In the genomic region with DNA sequence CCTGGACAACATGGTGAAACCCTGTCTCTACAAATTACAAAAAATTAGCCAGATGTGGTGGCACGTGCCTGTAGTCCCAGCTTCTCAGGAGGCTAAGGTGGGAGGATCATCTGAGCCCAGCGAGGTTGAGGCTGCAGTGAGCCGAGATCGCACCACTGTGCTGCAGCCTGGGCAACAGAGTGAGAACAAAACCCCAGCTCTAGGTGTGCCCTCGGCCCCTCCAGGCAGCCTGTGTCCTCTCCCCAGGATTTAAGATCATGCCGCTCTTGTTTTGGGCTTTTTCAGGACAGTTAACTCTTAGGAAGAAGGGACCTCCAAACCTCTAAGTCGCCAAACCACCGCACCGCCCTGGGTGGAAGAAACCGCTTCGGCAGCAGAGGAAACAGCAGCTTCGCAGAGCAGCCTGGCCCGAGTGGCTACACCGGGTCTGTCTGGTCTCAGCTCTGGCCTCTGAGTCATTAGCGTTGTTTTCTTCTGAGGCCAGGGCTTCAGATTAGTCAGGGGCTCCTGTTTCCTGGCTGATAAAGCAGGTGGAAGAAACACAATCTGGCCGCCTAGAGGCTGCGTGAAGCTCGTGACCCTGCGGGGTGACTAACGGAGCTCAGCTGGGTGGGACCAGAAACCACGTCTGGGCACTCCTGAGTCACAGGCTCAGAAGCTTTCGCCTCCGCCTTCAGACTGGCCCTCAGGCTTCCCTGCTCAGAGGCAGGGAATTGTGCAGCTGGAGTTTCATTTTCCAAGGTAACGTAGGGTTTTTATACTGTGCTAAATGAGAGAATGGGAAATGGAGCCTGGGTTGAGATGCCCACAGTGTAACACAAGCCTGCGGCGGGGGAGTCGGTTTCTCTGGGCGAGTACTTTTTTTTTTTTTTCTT, we compare ENCODE assay signal across 1 cellular context.
A peak's percentile ranks its signal among the peaks of the same experiment; 100 is the strongest.
TF ChIP-seq lines count a peak whose summit lies in the region.

No MANE protein-coding gene starts in this region.

TF ChIP-seq in HEK293, 187 proteins besides CTCF, POLR2A, EP300 and RAD21 (continued from another document and continues in another):
- TF ChIP-seq, protein P1, sequence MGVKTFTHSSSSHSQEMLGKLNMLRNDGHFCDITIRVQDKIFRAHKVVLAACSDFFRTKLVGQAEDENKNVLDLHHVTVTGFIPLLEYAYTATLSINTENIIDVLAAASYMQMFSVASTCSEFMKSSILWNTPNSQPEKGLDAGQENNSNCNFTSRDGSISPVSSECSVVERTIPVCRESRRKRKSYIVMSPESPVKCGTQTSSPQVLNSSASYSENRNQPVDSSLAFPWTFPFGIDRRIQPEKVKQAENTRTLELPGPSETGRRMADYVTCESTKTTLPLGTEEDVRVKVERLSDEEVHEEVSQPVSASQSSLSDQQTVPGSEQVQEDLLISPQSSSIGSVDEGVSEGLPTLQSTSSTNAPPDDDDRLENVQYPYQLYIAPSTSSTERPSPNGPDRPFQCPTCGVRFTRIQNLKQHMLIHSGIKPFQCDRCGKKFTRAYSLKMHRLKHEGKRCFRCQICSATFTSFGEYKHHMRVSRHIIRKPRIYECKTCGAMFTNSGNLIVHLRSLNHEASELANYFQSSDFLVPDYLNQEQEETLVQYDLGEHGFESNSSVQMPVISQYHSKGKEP (tag by site-specific recombination; IDR thresholded peaks at IDR 0.05) = 0 out of 2 replicates have a peak, but pooled peaks have one; percentile 17
- TF ChIP-seq, protein P2, sequence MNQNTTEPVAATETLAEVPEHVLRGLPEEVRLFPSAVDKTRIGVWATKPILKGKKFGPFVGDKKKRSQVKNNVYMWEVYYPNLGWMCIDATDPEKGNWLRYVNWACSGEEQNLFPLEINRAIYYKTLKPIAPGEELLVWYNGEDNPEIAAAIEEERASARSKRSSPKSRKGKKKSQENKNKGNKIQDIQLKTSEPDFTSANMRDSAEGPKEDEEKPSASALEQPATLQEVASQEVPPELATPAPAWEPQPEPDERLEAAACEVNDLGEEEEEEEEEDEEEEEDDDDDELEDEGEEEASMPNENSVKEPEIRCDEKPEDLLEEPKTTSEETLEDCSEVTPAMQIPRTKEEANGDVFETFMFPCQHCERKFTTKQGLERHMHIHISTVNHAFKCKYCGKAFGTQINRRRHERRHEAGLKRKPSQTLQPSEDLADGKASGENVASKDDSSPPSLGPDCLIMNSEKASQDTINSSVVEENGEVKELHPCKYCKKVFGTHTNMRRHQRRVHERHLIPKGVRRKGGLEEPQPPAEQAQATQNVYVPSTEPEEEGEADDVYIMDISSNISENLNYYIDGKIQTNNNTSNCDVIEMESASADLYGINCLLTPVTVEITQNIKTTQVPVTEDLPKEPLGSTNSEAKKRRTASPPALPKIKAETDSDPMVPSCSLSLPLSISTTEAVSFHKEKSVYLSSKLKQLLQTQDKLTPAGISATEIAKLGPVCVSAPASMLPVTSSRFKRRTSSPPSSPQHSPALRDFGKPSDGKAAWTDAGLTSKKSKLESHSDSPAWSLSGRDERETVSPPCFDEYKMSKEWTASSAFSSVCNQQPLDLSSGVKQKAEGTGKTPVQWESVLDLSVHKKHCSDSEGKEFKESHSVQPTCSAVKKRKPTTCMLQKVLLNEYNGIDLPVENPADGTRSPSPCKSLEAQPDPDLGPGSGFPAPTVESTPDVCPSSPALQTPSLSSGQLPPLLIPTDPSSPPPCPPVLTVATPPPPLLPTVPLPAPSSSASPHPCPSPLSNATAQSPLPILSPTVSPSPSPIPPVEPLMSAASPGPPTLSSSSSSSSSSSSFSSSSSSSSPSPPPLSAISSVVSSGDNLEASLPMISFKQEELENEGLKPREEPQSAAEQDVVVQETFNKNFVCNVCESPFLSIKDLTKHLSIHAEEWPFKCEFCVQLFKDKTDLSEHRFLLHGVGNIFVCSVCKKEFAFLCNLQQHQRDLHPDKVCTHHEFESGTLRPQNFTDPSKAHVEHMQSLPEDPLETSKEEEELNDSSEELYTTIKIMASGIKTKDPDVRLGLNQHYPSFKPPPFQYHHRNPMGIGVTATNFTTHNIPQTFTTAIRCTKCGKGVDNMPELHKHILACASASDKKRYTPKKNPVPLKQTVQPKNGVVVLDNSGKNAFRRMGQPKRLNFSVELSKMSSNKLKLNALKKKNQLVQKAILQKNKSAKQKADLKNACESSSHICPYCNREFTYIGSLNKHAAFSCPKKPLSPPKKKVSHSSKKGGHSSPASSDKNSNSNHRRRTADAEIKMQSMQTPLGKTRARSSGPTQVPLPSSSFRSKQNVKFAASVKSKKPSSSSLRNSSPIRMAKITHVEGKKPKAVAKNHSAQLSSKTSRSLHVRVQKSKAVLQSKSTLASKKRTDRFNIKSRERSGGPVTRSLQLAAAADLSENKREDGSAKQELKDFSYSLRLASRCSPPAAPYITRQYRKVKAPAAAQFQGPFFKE (tag by site-specific recombination; IDR thresholded peaks at IDR 0.05; ENCODE audit: borderline replicate concordance) = no peak
- TF ChIP-seq ZNF169 (tag by site-specific recombination; IDR thresholded peaks at IDR 0.05) (no peak), ZNF549 (tag by site-specific recombination; IDR thresholded peaks at IDR 0.05) (no peak), ZNF335 (tag by site-specific recombination; conservative IDR thresholded peaks at IDR 0.05) (no peak), ZNF175 (tag by site-specific recombination; IDR thresholded peaks at IDR 0.05) (no peak), ZNF311 (tag by site-specific recombination; IDR thresholded peaks at IDR 0.05; ENCODE audit: borderline replicate concordance) (no peak), ZBTB21 (tag by site-specific recombination; IDR thresholded peaks at IDR 0.05) (peak; percentile 12; the same call in 1 of the 2 replicates), KLF8 (tag by site-specific recombination; IDR thresholded peaks at IDR 0.05) (peak; percentile 81), ZNF777 (tag by site-specific recombination; IDR thresholded peaks at IDR 0.05; ENCODE audit: borderline replicate concordance) (no peak), ZNF596 (tag by site-specific recombination; IDR thresholded peaks at IDR 0.05) (no peak), ZFHX2 (tag by site-specific recombination; conservative IDR thresholded peaks at IDR 0.05) (peak; percentile 51), SP7 (tag by site-specific recombination; IDR thresholded peaks at IDR 0.05) (peak; percentile 94), ZNF394 (tag by site-specific recombination; IDR thresholded peaks at IDR 0.05; ENCODE audit: borderline replicate concordance) (peak; percentile 74; the same call in 1 of the 2 replicates), ZFP41 (tag by site-specific recombination; IDR thresholded peaks at IDR 0.05; ENCODE audit: borderline replicate concordance) (no peak), ZNF701 (tag by site-specific recombination; IDR thresholded peaks at IDR 0.05) (no peak), ZNF600 (tag by site-specific recombination; IDR thresholded peaks at IDR 0.05) (peak; percentile 98), ZNF132 (tag by site-specific recombination; IDR thresholded peaks at IDR 0.05; ENCODE audit: borderline replicate concordance) (no peak), SCRT1 (tag by site-specific recombination; IDR thresholded peaks at IDR 0.05; ENCODE audit: borderline replicate concordance) (no peak), ZSCAN16 (tag by site-specific recombination; IDR thresholded peaks at IDR 0.05) (no peak), ZNF791 (tag by site-specific recombination; IDR thresholded peaks at IDR 0.05) (no peak), ZNF214 (tag by site-specific recombination; IDR thresholded peaks at IDR 0.05; ENCODE audit: borderline replicate concordance) (no peak), KLF1 (tag by site-specific recombination; IDR thresholded peaks at IDR 0.05) (peak; percentile 78), ZNF37A (tag by site-specific recombination; IDR thresholded peaks at IDR 0.05) (no peak), ZBTB48 (tag by site-specific recombination; IDR thresholded peaks at IDR 0.05) (peak; percentile 50; the same call in 1 of the 2 replicates), GLI2 (tag by site-specific recombination; IDR thresholded peaks at IDR 0.05; ENCODE audit: borderline replicate concordance, low read depth) (no peak), ZNF221 (tag by site-specific recombination; IDR thresholded peaks at IDR 0.05; ENCODE audit: borderline replicate concordance) (no peak)
- TF ChIP-seq, protein P3, sequence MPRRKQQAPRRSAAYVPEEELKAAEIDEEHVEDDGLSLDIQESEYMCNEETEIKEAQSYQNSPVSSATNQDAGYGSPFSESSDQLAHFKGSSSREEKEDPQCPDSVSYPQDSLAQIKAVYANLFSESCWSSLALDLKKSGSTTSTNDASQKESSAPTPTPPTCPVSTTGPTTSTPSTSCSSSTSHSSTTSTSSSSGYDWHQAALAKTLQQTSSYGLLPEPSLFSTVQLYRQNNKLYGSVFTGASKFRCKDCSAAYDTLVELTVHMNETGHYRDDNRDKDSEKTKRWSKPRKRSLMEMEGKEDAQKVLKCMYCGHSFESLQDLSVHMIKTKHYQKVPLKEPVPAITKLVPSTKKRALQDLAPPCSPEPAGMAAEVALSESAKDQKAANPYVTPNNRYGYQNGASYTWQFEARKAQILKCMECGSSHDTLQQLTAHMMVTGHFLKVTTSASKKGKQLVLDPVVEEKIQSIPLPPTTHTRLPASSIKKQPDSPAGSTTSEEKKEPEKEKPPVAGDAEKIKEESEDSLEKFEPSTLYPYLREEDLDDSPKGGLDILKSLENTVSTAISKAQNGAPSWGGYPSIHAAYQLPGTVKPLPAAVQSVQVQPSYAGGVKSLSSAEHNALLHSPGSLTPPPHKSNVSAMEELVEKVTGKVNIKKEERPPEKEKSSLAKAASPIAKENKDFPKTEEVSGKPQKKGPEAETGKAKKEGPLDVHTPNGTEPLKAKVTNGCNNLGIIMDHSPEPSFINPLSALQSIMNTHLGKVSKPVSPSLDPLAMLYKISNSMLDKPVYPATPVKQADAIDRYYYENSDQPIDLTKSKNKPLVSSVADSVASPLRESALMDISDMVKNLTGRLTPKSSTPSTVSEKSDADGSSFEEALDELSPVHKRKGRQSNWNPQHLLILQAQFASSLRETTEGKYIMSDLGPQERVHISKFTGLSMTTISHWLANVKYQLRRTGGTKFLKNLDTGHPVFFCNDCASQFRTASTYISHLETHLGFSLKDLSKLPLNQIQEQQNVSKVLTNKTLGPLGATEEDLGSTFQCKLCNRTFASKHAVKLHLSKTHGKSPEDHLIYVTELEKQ (tag by site-specific recombination; IDR thresholded peaks at IDR 0.05; ENCODE audit: borderline replicate concordance) = peak; percentile 49; the same call in 1 of the 2 replicates
- TF ChIP-seq, protein P4, sequence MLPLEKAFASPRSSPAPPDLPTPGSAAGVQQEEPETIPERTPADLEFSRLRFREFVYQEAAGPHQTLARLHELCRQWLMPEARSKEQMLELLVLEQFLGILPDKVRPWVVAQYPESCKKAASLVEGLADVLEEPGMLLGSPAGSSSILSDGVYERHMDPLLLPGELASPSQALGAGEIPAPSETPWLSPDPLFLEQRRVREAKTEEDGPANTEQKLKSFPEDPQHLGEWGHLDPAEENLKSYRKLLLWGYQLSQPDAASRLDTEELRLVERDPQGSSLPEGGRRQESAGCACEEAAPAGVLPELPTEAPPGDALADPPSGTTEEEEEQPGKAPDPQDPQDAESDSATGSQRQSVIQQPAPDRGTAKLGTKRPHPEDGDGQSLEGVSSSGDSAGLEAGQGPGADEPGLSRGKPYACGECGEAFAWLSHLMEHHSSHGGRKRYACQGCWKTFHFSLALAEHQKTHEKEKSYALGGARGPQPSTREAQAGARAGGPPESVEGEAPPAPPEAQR (tag by site-specific recombination; IDR thresholded peaks at IDR 0.05) = no peak
- TF ChIP-seq, protein P5, sequence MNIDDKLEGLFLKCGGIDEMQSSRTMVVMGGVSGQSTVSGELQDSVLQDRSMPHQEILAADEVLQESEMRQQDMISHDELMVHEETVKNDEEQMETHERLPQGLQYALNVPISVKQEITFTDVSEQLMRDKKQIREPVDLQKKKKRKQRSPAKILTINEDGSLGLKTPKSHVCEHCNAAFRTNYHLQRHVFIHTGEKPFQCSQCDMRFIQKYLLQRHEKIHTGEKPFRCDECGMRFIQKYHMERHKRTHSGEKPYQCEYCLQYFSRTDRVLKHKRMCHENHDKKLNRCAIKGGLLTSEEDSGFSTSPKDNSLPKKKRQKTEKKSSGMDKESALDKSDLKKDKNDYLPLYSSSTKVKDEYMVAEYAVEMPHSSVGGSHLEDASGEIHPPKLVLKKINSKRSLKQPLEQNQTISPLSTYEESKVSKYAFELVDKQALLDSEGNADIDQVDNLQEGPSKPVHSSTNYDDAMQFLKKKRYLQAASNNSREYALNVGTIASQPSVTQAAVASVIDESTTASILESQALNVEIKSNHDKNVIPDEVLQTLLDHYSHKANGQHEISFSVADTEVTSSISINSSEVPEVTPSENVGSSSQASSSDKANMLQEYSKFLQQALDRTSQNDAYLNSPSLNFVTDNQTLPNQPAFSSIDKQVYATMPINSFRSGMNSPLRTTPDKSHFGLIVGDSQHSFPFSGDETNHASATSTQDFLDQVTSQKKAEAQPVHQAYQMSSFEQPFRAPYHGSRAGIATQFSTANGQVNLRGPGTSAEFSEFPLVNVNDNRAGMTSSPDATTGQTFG (tag by site-specific recombination; IDR thresholded peaks at IDR 0.05; ENCODE audit: borderline replicate concordance) = no peak
- TF ChIP-seq, protein P6, sequence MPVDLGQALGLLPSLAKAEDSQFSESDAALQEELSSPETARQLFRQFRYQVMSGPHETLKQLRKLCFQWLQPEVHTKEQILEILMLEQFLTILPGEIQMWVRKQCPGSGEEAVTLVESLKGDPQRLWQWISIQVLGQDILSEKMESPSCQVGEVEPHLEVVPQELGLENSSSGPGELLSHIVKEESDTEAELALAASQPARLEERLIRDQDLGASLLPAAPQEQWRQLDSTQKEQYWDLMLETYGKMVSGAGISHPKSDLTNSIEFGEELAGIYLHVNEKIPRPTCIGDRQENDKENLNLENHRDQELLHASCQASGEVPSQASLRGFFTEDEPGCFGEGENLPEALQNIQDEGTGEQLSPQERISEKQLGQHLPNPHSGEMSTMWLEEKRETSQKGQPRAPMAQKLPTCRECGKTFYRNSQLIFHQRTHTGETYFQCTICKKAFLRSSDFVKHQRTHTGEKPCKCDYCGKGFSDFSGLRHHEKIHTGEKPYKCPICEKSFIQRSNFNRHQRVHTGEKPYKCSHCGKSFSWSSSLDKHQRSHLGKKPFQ (tag by site-specific recombination; IDR thresholded peaks at IDR 0.05) = no peak
- TF ChIP-seq, protein P7, sequence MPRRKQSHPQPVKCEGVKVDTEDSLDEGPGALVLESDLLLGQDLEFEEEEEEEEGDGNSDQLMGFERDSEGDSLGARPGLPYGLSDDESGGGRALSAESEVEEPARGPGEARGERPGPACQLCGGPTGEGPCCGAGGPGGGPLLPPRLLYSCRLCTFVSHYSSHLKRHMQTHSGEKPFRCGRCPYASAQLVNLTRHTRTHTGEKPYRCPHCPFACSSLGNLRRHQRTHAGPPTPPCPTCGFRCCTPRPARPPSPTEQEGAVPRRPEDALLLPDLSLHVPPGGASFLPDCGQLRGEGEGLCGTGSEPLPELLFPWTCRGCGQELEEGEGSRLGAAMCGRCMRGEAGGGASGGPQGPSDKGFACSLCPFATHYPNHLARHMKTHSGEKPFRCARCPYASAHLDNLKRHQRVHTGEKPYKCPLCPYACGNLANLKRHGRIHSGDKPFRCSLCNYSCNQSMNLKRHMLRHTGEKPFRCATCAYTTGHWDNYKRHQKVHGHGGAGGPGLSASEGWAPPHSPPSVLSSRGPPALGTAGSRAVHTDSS (tag by site-specific recombination; IDR thresholded peaks at IDR 0.05) = no peak
- TF ChIP-seq, protein P8, sequence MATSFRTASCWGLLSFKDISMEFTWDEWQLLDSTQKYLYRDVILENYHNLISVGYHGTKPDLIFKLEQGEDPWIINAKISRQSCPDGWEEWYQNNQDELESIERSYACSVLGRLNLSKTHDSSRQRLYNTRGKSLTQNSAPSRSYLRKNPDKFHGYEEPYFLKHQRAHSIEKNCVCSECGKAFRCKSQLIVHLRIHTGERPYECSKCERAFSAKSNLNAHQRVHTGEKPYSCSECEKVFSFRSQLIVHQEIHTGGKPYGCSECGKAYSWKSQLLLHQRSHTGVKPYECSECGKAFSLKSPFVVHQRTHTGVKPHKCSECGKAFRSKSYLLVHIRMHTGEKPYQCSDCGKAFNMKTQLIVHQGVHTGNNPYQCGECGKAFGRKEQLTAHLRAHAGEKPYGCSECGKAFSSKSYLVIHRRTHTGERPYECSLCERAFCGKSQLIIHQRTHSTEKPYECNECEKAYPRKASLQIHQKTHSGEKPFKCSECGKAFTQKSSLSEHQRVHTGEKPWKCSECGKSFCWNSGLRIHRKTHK (tag by site-specific recombination; IDR thresholded peaks at IDR 0.05) = no peak
